9 cellular contexts compared by ENCODE assay signal in genomic region chr4:48268956-48269860, GRCh38. TPM values are rescaled to one million over a fixed set of nuclear protein-coding genes. Genes with fewer than 3 reads are reported as not detected.
DNase-seq lines count a peak whose midpoint lies in the region; ATAC-seq, FAIRE-seq and TF ChIP-seq lines count a peak whose summit lies in the region.
"Had no signal": no experiment of that assay in that cellular context is flagged by ENCODE, and none has a peak within 500 bp of the region (broad histone marks: within the 10 kb centered on the region; RNA-seq: fewer than 3 reads in every experiment).

Gene TEC (minus strand): TSS chr4:48269838. CDS start chr4:48228614, 41,224 bp downstream.

- TF ChIP-seq EP300 in GM12878 (IDR thresholded peaks at IDR 0.05; ENCODE audit: borderline replicate concordance in 1 of 2, control insufficient read depth in 1 of 2, low read depth in 2 of 2, low read length in 2 of 2), result no peak

- no peak for TF ChIP-seq RAD21 in GM12878 (IDR thresholded peaks at IDR 0.05; ENCODE audit: insufficient read depth, low read depth, low read length)

- in situ Hi-C loops in GM12878 (cut with MboI), result no loop called here

- SMC1A ChIA-PET in GM12878 (lab: Charles Lee; ENCODE audit: uncharacterized antibody, unreplicated experiment), result interaction anchor here (1.0 to 2.8 kb wide), 6 partner anchors 11 to 130 kb away, joined by 4 to 14 read pairs (median 5); no protein-coding TSS in a partner anchor

- BruUV-seq in GM12878 (replicated peaks; lab: Mats Ljungman, UMichigan), result no TSS peak

- H3K9me3 ChIP-seq in RWPE2 (ENCODE audit: severe bottlenecking) (no peaks in the 10 kb centered on the region), GM12878 (replicated peaks; ENCODE audit: control insufficient read depth, insufficient read depth, low read length) (peaks cover 1% of the 10 kb centered on the region; the same call in 1 of the 3 replicates), iPS-20b (ENCODE audit: insufficient read depth, low read depth, low read length) (no peaks in the 10 kb centered on the region)

- FAIRE-seq in GM12878 (lab: Jason Lieb, UNC), result peak; percentile 23
- FAIRE-seq: colon had no signal

- CTCF ChIA-PET in GM12878 (lab: Yijun Ruan, JAX), result interaction anchor here (1.0 kb wide), 2 partner anchors 69 to 130 kb away, joined by 3 to 4 read pairs; no protein-coding TSS in a partner anchor

- peak within 1 kb of the TSS; percentile 79 for H3K9ac ChIP-seq in GM12878 (ENCODE audit: control insufficient read depth, insufficient read depth, low read length)
- H3K9ac ChIP-seq in iPS-20b (ENCODE audit: low read depth, low read length), result peak within 1 kb of the TSS; percentile 76; the same call in 1 of the 2 replicates

- TF ChIP-seq POLR2A in GM12878 (IDR thresholded peaks at IDR 0.05; ENCODE audit: low read depth, low read length), result peak; percentile 92

- TF ChIP-seq CTCF in RWPE2 (IDR thresholded peaks at IDR 0.05; ENCODE audit: poor library complexity, severe bottlenecking), result no peak
- TF ChIP-seq CTCF in GM12878 (IDR thresholded peaks at IDR 0.05 in 2 of 3, conservative IDR thresholded peaks at IDR 0.05 in 1 of 3; ENCODE audit: control insufficient read depth in 2 of 3, extremely low read depth in 1 of 3, insufficient read depth in 1 of 3, low read depth in 3 of 3, low read length in 3 of 3), result 0 out of 6 replicates have a peak, but pooled peaks of 1 of the 3 experiments have one; percentile 9

- peak within 1 kb of the TSS; percentile 88 for H2AFZ ChIP-seq in GM12878 (ENCODE audit: control insufficient read depth, low read depth, low read length)

- H3K4me1 ChIP-seq in RWPE2 (ENCODE audit: insufficient read depth, poor library complexity, severe bottlenecking) (no peaks in the 10 kb centered on the region), GM12878 (ENCODE audit: control insufficient read depth, insufficient read depth, low read length) (peaks cover 18% of the 10 kb centered on the region), iPS-20b (ENCODE audit: insufficient read depth, low read length) (no peaks in the 10 kb centered on the region; the same call in 1 of the 2 replicates)

- DNase-seq in CMK (ENCODE audit: low read depth), result peak; percentile 45
- no peak for DNase-seq in RWPE2 (ENCODE audit: low spot score)
- DNase-seq in GM12878 (ENCODE audit: low read depth, low spot score), result no peak
- DNase-seq in stimulated activated CD4-positive, alpha-beta T cell treated with anti-CD3 and anti-CD28 coated beads, Interleukin-12 subunit alpha, Interleukin-12 subunit beta, amount 100 ng/mL, for 24 hours (ENCODE audit: low read depth in 2 of 2), result peak; percentile 23 to 40
- no peak for DNase-seq in OCI-M2 (lab: John Stamatoyannopoulos, UW; ENCODE audit: unreplicated experiment)

- intact Hi-C loops in GM12878 (cut with micrococcal nuclease; ENCODE audit: unreplicated experiment), result loop anchor here (2.0 to 5.0 kb wide), 5 partner anchors 22 to 782 kb away; partner anchors contain the start of genes ATP10D and NFXL1

- peaks cover 59% of the 10 kb centered on the region for H3K79me2 ChIP-seq in GM12878 (ENCODE audit: control insufficient read depth, insufficient read depth, low read length)

- RAD21 ChIA-PET in GM12878 (lab: Charles Lee; ENCODE audit: unreplicated experiment), result interaction anchor here (1.1 to 3.6 kb wide), 4 partner anchors 57 to 96 kb away, joined by 3 to 19 read pairs (median 4); no protein-coding TSS in a partner anchor

- H4K20me1 ChIP-seq in GM12878 (ENCODE audit: control insufficient read depth, insufficient read depth), result no peaks in the 10 kb centered on the region

- WGBS in GM12878 (ENCODE audit: insufficient coverage, insufficient replicate concordance, low lambda C conversion rate, missing lambda C conversion rate), result 1% methylated on average over 39 of the region's 63 CpGs

- POLR2A ChIA-PET in GM12878 (lab: Charles Lee), result interaction anchor here (1.1 to 2.5 kb wide), 4 partner anchors 17 to 65 kb away, joined by 3 to 12 read pairs (median 4); no protein-coding TSS in a partner anchor

- H3K27ac ChIP-seq in RWPE2 (ENCODE audit: poor library complexity, severe bottlenecking) (no peak within 1 kb of the TSS), GM12878 (ENCODE audit: control insufficient read depth, insufficient read depth) (peak within 1 kb of the TSS; percentile 88), iPS-20b (ENCODE audit: low read length) (no peak within 1 kb of the TSS)

- peak within 1 kb of the TSS; percentile 53 for H3K4me3 ChIP-seq in RWPE2 (ENCODE audit: severe bottlenecking)
- peak within 1 kb of the TSS; percentile 91 for H3K4me3 ChIP-seq in GM12878
- peak within 1 kb of the TSS; percentile 92 for H3K4me3 ChIP-seq in iPS-20b (ENCODE audit: low read length)

- H3K36me3 ChIP-seq in RWPE2 (ENCODE audit: low read depth) (no peaks in the 10 kb centered on the region), GM12878 (ENCODE audit: control insufficient read depth in 2 of 2, insufficient read depth in 2 of 2, low read length in 1 of 2) (no peaks in the 10 kb centered on the region; a peak in 1 of 4 replicates), iPS-20b (ENCODE audit: insufficient read depth, low read depth, low read length) (no peaks in the 10 kb centered on the region)

- ATAC-seq in GM19324 (IDR thresholded peaks at IDR 0.05; ENCODE audit: low FRiP score, unreplicated experiment), result peak; percentile 74
- ATAC-seq in HG03439 (IDR thresholded peaks at IDR 0.05; ENCODE audit: unreplicated experiment), result peak; percentile 42
- peak; percentile 62 for ATAC-seq in RWPE2 (ENCODE audit: low read depth)
- peak; percentile 51 for ATAC-seq in GM12878

- H3K27me3 ChIP-seq in RWPE2 (ENCODE audit: insufficient read depth, poor library complexity, severe bottlenecking) (no peaks in the 10 kb centered on the region), GM12878 (replicated peaks in 1 of 2; ENCODE audit: control insufficient read depth in 2 of 2, insufficient read depth in 2 of 2, low read length in 1 of 2) (no peaks in the 10 kb centered on the region), iPS-20b (ENCODE audit: insufficient read depth, low read length) (peaks cover 7% of the 10 kb centered on the region; the same call in 1 of the 2 replicates)

- peak within 1 kb of the TSS; percentile 95 for H3K4me2 ChIP-seq in GM12878 (ENCODE audit: control insufficient read depth, insufficient read depth)

TF ChIP-seq in GM12878, 131 proteins besides CTCF, POLR2A, EP300 and RAD21 (continues in another document):
- TF ChIP-seq RAD51 (IDR thresholded peaks at IDR 0.05) (peak; percentile 80), SMAD1 (IDR thresholded peaks at IDR 0.05; ENCODE audit: low read depth, partially characterized antibody) (no peak), KDM1A (IDR thresholded peaks at IDR 0.05; ENCODE audit: borderline replicate concordance) (no peak), CBX3 (IDR thresholded peaks at IDR 0.05; ENCODE audit: borderline replicate concordance, low read depth) (no peak), TCF12 (IDR thresholded peaks at IDR 0.05; ENCODE audit: low read depth, low read length) (no peak), NBN (IDR thresholded peaks at IDR 0.05) (0 out of 2 replicates have a peak, but pooled peaks have one; percentile 17), MXI1 (IDR thresholded peaks at IDR 0.05; ENCODE audit: low read depth, low read length) (peak; percentile 55; the same call in 1 of the 2 replicates), ZNF207 (IDR thresholded peaks at IDR 0.05; ENCODE audit: borderline replicate concordance) (no peak), HDGF (IDR thresholded peaks at IDR 0.05) (no peak), SREBF2 (IDR thresholded peaks at IDR 0.05; ENCODE audit: low read length) (no peak), CHD1 (IDR thresholded peaks at IDR 0.05; ENCODE audit: low read depth, low read length) (peak; percentile 66; the same call in 1 of the 2 replicates), NR2F1 (conservative IDR thresholded peaks at IDR 0.05) (peak; percentile 75), MYC (IDR thresholded peaks at IDR 0.05; ENCODE audit: insufficient read depth, insufficient read length, insufficient replicate concordance, low read length, severe bottlenecking) (no peak), EZH2 (IDR thresholded peaks at IDR 0.05; ENCODE audit: borderline replicate concordance, control insufficient read depth, low read depth, low read length) (no peak), ASH2L (IDR thresholded peaks at IDR 0.05; ENCODE audit: borderline replicate concordance, low read depth) (no peak), ATF7 (IDR thresholded peaks at IDR 0.05; ENCODE audit: low read depth) (no peak), BHLHE40 (IDR thresholded peaks at IDR 0.05; ENCODE audit: borderline replicate concordance in 1 of 2, low read depth in 2 of 2, low read length in 1 of 2) (peak; percentile 79 to 91)

RNA-seq across cellular contexts. Expression of gene TEC, which starts in this region (rescaled TPM):
- total RNA-seq in GM12878 (2013; cell fraction: nucleolus; rRNA removed), result 172 and 194 TPM in 2 replicates
- total RNA-seq in GM12878 (2014; rRNA removed) (24.2 and 27.2 TPM in 2 replicates), GM12878 (2014; rRNA removed; fragmentation: Illumina TruSeq; extraction: Trizol) (24.4 and 25.6 TPM in 2 replicates), GM12878 (2021) (19.0 and 20.2 TPM in 2 replicates)
- polyA plus RNA-seq in GM12878 (2011; ENCODE audit: low read depth), result 9.0 TPM
- polyA plus RNA-seq in GM12878 (2011; rRNA removed) (15.4 and 21.3 TPM in 2 replicates), GM12878 (2014; fragmentation: Illumina TruSeq; extraction: Trizol) (18.6 and 23.7 TPM in 2 replicates), GM12878 (2014; fragmentation: Nextera tagmentation; extraction: Ambion mirVana) (1 to 10 TPM; 7.4 to 10.0 TPM), GM12878 (2014; rRNA removed) (17.3 and 19.3 TPM in 2 replicates), GM12878 (2016; fragmentation: Nextera tagmentation; extraction: Ambion mirVana) (10 to 100 TPM; 14.6 to 15.5 TPM)
- polyA plus RNA-seq in GM12878 (2011; cell fraction: cytosol; rRNA removed), result 6.2 and 7.2 TPM in 2 replicates
- 23.0 and 25.2 TPM in 2 replicates for polyA plus RNA-seq in GM12878 (2011; cell fraction: nucleus; rRNA removed)
- 15.4 and 23.3 TPM in 2 replicates for polyA plus RNA-seq in GM12878 (2012)
- 22.5 and 25.5 TPM in 2 replicates for polyA minus RNA-seq in GM12878 (2011; rRNA and poly(A)+ RNA removed)
- polyA minus RNA-seq in GM12878 (2011; cell fraction: cytosol; rRNA and poly(A)+ RNA removed), result 6.9 and 10.0 TPM in 2 replicates
- polyA minus RNA-seq in GM12878 (2011; cell fraction: nucleus; rRNA and poly(A)+ RNA removed), result 24.5 and 36.4 TPM in 2 replicates

Comparison
In these comparisons a context has a peak if more than half of its experiments do, and no peak if none do; other contexts are left out.
1. DNase-seq: peak in CMK (single experiment) and stimulated activated CD4-positive, alpha-beta T cell treated with anti-CD3 and anti-CD28 coated beads, Interleukin-12 subunit alpha, Interleukin-12 subunit beta, amount 100 ng/mL, for 24 hours (2 of 2); none in RWPE2 (single experiment), GM12878 (single experiment) and OCI-M2 (single experiment).
2. Peak in every context shown above with its lines, with median percentiles within 50 percentile points of each other: ATAC-seq and H3K4me3 ChIP-seq.